8 cellular contexts compared by ENCODE assay signal in genomic region chr3:141686477-141687280, GRCh38. TPM values are rescaled to one million over a fixed set of nuclear protein-coding genes. Genes with fewer than 3 reads are reported as not detected.
A peak's percentile ranks its signal among the peaks of the same experiment; 100 is the strongest.
DNase-seq lines count a peak whose midpoint lies in the region; ATAC-seq, FAIRE-seq and TF ChIP-seq lines count a peak whose summit lies in the region.

No MANE protein-coding gene starts in this region.

- TF ChIP-seq CTCF in kidney (IDR thresholded peaks at IDR 0.05; ENCODE audit: borderline replicate concordance, extremely low read depth, insufficient read depth), result no peak

- peak overlapping the region; percentile 40 to 59 for H3K4me3 ChIP-seq in kidney (ENCODE audit: low read length in 2 of 2)

- H3K9me3 ChIP-seq in kidney (ENCODE audit: control insufficient read depth in 1 of 2, low read length in 2 of 2), result no peaks in the 10 kb centered on the region

- intact Hi-C loops in kidney (cut with DNase I), result no loop called here

- H3K4me1 ChIP-seq in kidney (ENCODE audit: control insufficient read depth in 1 of 2, insufficient read depth in 1 of 2, low read depth in 1 of 2, low read length in 2 of 2), result peaks cover 0 to 5% of the 10 kb centered on the region in 2 donors

- peak; percentile 59 for ATAC-seq in stimulated activated naive CD8-positive, alpha-beta T cell treated with anti-CD3 and anti-CD28 coated beads, Interleukin-15, Interleukin-2, amounts not matched to agents 100 U/mL and 50 U/mL, for 24 hours

- H3K27ac ChIP-seq in kidney (ENCODE audit: low read depth in 2 of 2, low read length in 2 of 2), result peak overlapping the region; percentile 10 to 81

- FAIRE-seq in kidney (lab: Jason Lieb, UNC), result peak; percentile 51

- H3K36me3 ChIP-seq in kidney (ENCODE audit: control insufficient read depth in 1 of 2, insufficient read depth in 2 of 2, low read length in 2 of 2), result no peaks in the 10 kb centered on the region

- H3K9ac ChIP-seq in kidney (ENCODE audit: low read length in 2 of 2), result peak overlapping the region; percentile 16 to 26

- DNase-seq in DMS79 (lab: John Stamatoyannopoulos, UW) (peak; percentile 2), NCI-H2227 (lab: John Stamatoyannopoulos, UW; ENCODE audit: unreplicated experiment) (peak; percentile 10), astrocyte of the hippocampus (ENCODE audit: low read depth, low spot score) (peak; percentile 25), kidney (peak; percentile 88), NAMALWA (ENCODE audit: low spot score) (no peak), AML-193 (lab: John Stamatoyannopoulos, UW) (no peak), NCI-H526 (lab: John Stamatoyannopoulos, UW) (no peak)
- no peak for DNase-seq in stimulated activated naive CD8-positive, alpha-beta T cell treated with anti-CD3 and anti-CD28 coated beads, Interleukin-15, Interleukin-2, amounts not matched to agents 100 U/mL and 50 U/mL, for 24 hours

RNA-seq across cellular contexts. Expression of gene RNF7, which starts 51.4 kb away (rescaled TPM):
- total RNA-seq in kidney, result 83.2 TPM
- polyA plus RNA-seq in kidney (ENCODE audit: insufficient read depth, low read depth, low replicate concordance), result 138 TPM

Comparison
In these comparisons a context has a peak if more than half of its experiments do, and no peak if none do; other contexts are left out.
1. DNase-seq: peak in DMS79 (single experiment), NCI-H2227 (single experiment), astrocyte of the hippocampus (single experiment) and kidney (single experiment); none in stimulated activated naive CD8-positive, alpha-beta T cell treated with anti-CD3 and anti-CD28 coated beads, Interleukin-15, Interleukin-2, amounts not matched to agents 100 U/mL and 50 U/mL, for 24 hours (single experiment), NAMALWA (single experiment), AML-193 (0 of 2) and NCI-H526 (0 of 2).